21 cellular contexts compared by ENCODE assay signal in genomic region chr2:40165503-40165867, GRCh38.
A peak's percentile ranks its signal among the peaks of the same experiment; 100 is the strongest.
DNase-seq lines count a peak whose midpoint lies in the region; ATAC-seq and TF ChIP-seq lines count a peak whose summit lies in the region.
"Had no signal": no experiment of that assay in that cellular context is flagged by ENCODE, and none has a peak within 500 bp of the region (broad histone marks: within the 10 kb centered on the region; RNA-seq: fewer than 3 reads in every experiment).

No MANE protein-coding gene starts in this region.

- H3K27ac ChIP-seq in foreskin keratinocyte = no peak overlapping the region
- H3K27ac ChIP-seq: uterus had no signal

- H3K4me3 Mint-ChIP-seq in osteocyte (ENCODE audit: unreplicated experiment) = no peak overlapping the region
- H3K4me3 Mint-ChIP-seq: activated CD4-positive, alpha-beta memory T cell treated with anti-CD3 and anti-CD28 coated beads, Interleukin-2, amount 10 ng/mL, durations not matched to agents 7 days and 5 days; activated naive CD8-positive, alpha-beta T cell treated with anti-CD3 and anti-CD28 coated beads, Interleukin-2, amount 50 U/mL, for 24 hours; brain; CD14-positive monocyte; memory B cell had no signal

- H3K27me3 Mint-ChIP-seq in osteocyte (ENCODE audit: unreplicated experiment) = no peaks in the 10 kb centered on the region
- H3K27me3 Mint-ChIP-seq: activated CD4-positive, alpha-beta memory T cell treated with anti-CD3 and anti-CD28 coated beads, Interleukin-2, amount 10 ng/mL, durations not matched to agents 7 days and 5 days; activated naive CD8-positive, alpha-beta T cell treated with anti-CD3 and anti-CD28 coated beads, Interleukin-2, amount 50 U/mL, for 24 hours; brain; memory B cell had no signal

- ATAC-seq in foreskin keratinocyte (no peak), GM19467 (IDR thresholded peaks at IDR 0.05; ENCODE audit: unreplicated experiment) (no peak)
- ATAC-seq: activated naive CD8-positive, alpha-beta T cell treated with anti-CD3 and anti-CD28 coated beads, Interleukin-2, amount 50 U/mL, for 24 hours; HCT116 had no signal

- no peaks in the 10 kb centered on the region for H3K9me3 ChIP-seq in adipocyte (ENCODE audit: control insufficient read depth, low read length)
- H3K9me3 ChIP-seq: gastrocnemius medialis, uterus had no signal

- peak; percentile 42 for DNase-seq in AG09319 (ENCODE audit: extremely low read depth, low read depth)
- DNase-seq in adipocyte (ENCODE audit: low read depth) = peak; percentile 42
- peak; percentile 34 for DNase-seq in fibroblast of the conjunctiva (ENCODE audit: low read depth)
- no peak for DNase-seq in osteocyte (ENCODE audit: extremely low spot score, unreplicated experiment)
- DNase-seq in foreskin keratinocyte = no peak
- DNase-seq in NCI-H1694 treated with DMSO at 0.1 percent for 48 hours (lab: John Stamatoyannopoulos, UW) = no peak
- DNase-seq in hippocampal formation (lab: John Stamatoyannopoulos, UW) = no peak
- DNase-seq: ACHN; activated CD4-positive, alpha-beta memory T cell treated with anti-CD3 and anti-CD28 coated beads, Interleukin-2, amount 10 ng/mL, durations not matched to agents 7 days and 5 days; activated gamma-delta T cell; activated naive CD8-positive, alpha-beta T cell treated with anti-CD3 and anti-CD28 coated beads, Interleukin-2, amount 50 U/mL, for 24 hours; activated T-cell treated with anti-CD3 and anti-CD28 coated beads for 4 hours; kidney glomerular epithelial cell; NCI-H526 treated with DMSO at 0.1 percent for 48 hours; uterus had no signal

- H3K4me3 ChIP-seq in adipocyte (ENCODE audit: low read length) = no peak overlapping the region
- H3K4me3 ChIP-seq: gastrocnemius medialis, uterus had no signal

- no peaks in the 10 kb centered on the region for H3K9me3 Mint-ChIP-seq in osteocyte (ENCODE audit: unreplicated experiment)
- H3K9me3 Mint-ChIP-seq: activated CD4-positive, alpha-beta memory T cell treated with anti-CD3 and anti-CD28 coated beads, Interleukin-2, amount 10 ng/mL, durations not matched to agents 7 days and 5 days; activated naive CD8-positive, alpha-beta T cell treated with anti-CD3 and anti-CD28 coated beads, Interleukin-2, amount 50 U/mL, for 24 hours; brain; CD14-positive monocyte; memory B cell had no signal

- H3K27me3 ChIP-seq in adipocyte (replicated peaks; ENCODE audit: control insufficient read depth, insufficient read depth, low read length) = no peaks in the 10 kb centered on the region
- H3K27me3 ChIP-seq in foreskin keratinocyte = no peaks in the 10 kb centered on the region
- H3K27me3 ChIP-seq: gastrocnemius medialis, uterus had no signal

- H3K27ac Mint-ChIP-seq in osteocyte (ENCODE audit: unreplicated experiment) = peak overlapping the region; percentile 45
- H3K27ac Mint-ChIP-seq: activated CD4-positive, alpha-beta memory T cell treated with anti-CD3 and anti-CD28 coated beads, Interleukin-2, amount 10 ng/mL, durations not matched to agents 7 days and 5 days; activated naive CD8-positive, alpha-beta T cell treated with anti-CD3 and anti-CD28 coated beads, Interleukin-2, amount 50 U/mL, for 24 hours; memory B cell had no signal

- TF ChIP-seq CTCF in AG09319 (IDR thresholded peaks at IDR 0.05; ENCODE audit: low read depth, low read length) = no peak
- TF ChIP-seq CTCF in osteocyte (IDR thresholded peaks at IDR 0.05) = no peak
- no peak for TF ChIP-seq CTCF in foreskin keratinocyte (conservative IDR thresholded peaks at IDR 0.05)

- H3K9ac ChIP-seq in adipocyte (ENCODE audit: low read length) = no peak overlapping the region

- H3K4me1 ChIP-seq in adipocyte (ENCODE audit: control insufficient read depth, insufficient read depth, low read length) (peaks cover 11% of the 10 kb centered on the region), foreskin keratinocyte (no peaks in the 10 kb centered on the region)
- H3K4me1 ChIP-seq: gastrocnemius medialis, uterus had no signal

- peaks cover 33% of the 10 kb centered on the region for H3K4me1 Mint-ChIP-seq in osteocyte (ENCODE audit: unreplicated experiment)
- H3K4me1 Mint-ChIP-seq: activated CD4-positive, alpha-beta memory T cell treated with anti-CD3 and anti-CD28 coated beads, Interleukin-2, amount 10 ng/mL, durations not matched to agents 7 days and 5 days; memory B cell had no signal

- H3K36me3 Mint-ChIP-seq in osteocyte (ENCODE audit: unreplicated experiment) = peaks cover 7% of the 10 kb centered on the region
- H3K36me3 Mint-ChIP-seq: memory B cell had no signal

- H3K36me3 ChIP-seq in adipocyte (ENCODE audit: control insufficient read depth, insufficient read depth, low read length, severe bottlenecking) = no peaks in the 10 kb centered on the region
- H3K36me3 ChIP-seq: gastrocnemius medialis, uterus had no signal

Comparison
In these comparisons a context has a peak if more than half of its experiments do, and no peak if none do; other contexts are left out.
1. DNase-seq: peak in AG09319 (single experiment), adipocyte (single experiment) and fibroblast of the conjunctiva (single experiment); none in osteocyte (single experiment), foreskin keratinocyte (0 of 2), NCI-H1694 treated with DMSO at 0.1 percent for 48 hours (single experiment) and hippocampal formation (0 of 2).